8 cellular contexts compared by ENCODE assay signal in genomic region chr2:25558262-25558661, GRCh38.
DNase-seq lines count a peak whose midpoint lies in the region; ATAC-seq and TF ChIP-seq lines count a peak whose summit lies in the region.

No MANE protein-coding gene starts in this region.

- H2AFZ ChIP-seq in fibroblast of lung (ENCODE audit: low read length) = no peak overlapping the region

- H3K27ac ChIP-seq in AG04450 (ENCODE audit: low read depth, low read length) (no peak overlapping the region), fibroblast of lung (ENCODE audit: insufficient read depth, low read length) (no peak overlapping the region)

- no peak overlapping the region for H3K9ac ChIP-seq in fibroblast of lung (ENCODE audit: insufficient read depth, low read length)

- H4K20me1 ChIP-seq in fibroblast of lung (ENCODE audit: control insufficient read depth, extremely low read depth, insufficient read depth, low read length) = no peaks in the 10 kb centered on the region

- H3K4me1 ChIP-seq in fibroblast of lung (ENCODE audit: control insufficient read depth, extremely low read depth, insufficient read depth, low read length) = no peaks in the 10 kb centered on the region

- ATAC-seq in GM18858 (IDR thresholded peaks at IDR 0.05; ENCODE audit: unreplicated experiment) (peak; percentile 76), HG03280 (IDR thresholded peaks at IDR 0.05; ENCODE audit: unreplicated experiment) (peak; percentile 60)

- H3K9me3 ChIP-seq in AG04450 (ENCODE audit: control insufficient read depth, insufficient read depth, low read length) = no peaks in the 10 kb centered on the region
- H3K9me3 ChIP-seq in fibroblast of lung (ENCODE audit: control insufficient read depth, insufficient read depth, low read depth, low read length) = no peaks in the 10 kb centered on the region

- no peaks in the 10 kb centered on the region for H3K36me3 ChIP-seq in fibroblast of lung (ENCODE audit: control insufficient read depth, insufficient read depth, low read length)

- no peaks in the 10 kb centered on the region for H3K27me3 Mint-ChIP-seq in T-helper 2 cell treated with Interferon-gamma antibody and Interleukin-4, amounts not matched to agents 5 μg/mL and 100 μg/mL, for 36 hours (ENCODE audit: low read depth)

- POLR2A ChIA-PET in AG04450 (lab: Yijun Ruan, JAX) = interaction anchor here (0.5 kb wide), 1 partner anchor 729 kb away, joined by 8 read pairs; no protein-coding TSS in a partner anchor

- H3K9me3 Mint-ChIP-seq in T-helper 2 cell treated with Interferon-gamma antibody and Interleukin-4, amounts not matched to agents 5 μg/mL and 100 μg/mL, for 36 hours = peaks cover 5% of the 10 kb centered on the region

- H3K27me3 ChIP-seq in AG04450 (ENCODE audit: control insufficient read depth, insufficient read depth, low read length) = no peaks in the 10 kb centered on the region
- no peaks in the 10 kb centered on the region for H3K27me3 ChIP-seq in fibroblast of lung (ENCODE audit: control insufficient read depth, insufficient read depth, low read length)

- peaks cover 23% of the 10 kb centered on the region for H3K36me3 Mint-ChIP-seq in T-helper 2 cell treated with Interferon-gamma antibody and Interleukin-4, amounts not matched to agents 5 μg/mL and 100 μg/mL, for 36 hours (ENCODE audit: low read depth)

- TF ChIP-seq CTCF in AG04450 (IDR thresholded peaks at IDR 0.05; ENCODE audit: low read depth, low read length) (no peak), fibroblast of lung (conservative IDR thresholded peaks at IDR 0.05 in 1 of 2, IDR thresholded peaks at IDR 0.05 in 1 of 2; ENCODE audit: low read depth in 1 of 2, low read length in 2 of 2) (no peak)

- H3K79me2 ChIP-seq in fibroblast of lung (ENCODE audit: control insufficient read depth, insufficient read depth, low read length) = no peaks in the 10 kb centered on the region

- peaks cover 51% of the 10 kb centered on the region for H3K4me1 Mint-ChIP-seq in T-helper 2 cell treated with Interferon-gamma antibody and Interleukin-4, amounts not matched to agents 5 μg/mL and 100 μg/mL, for 36 hours (ENCODE audit: low read depth)

- H3K27ac Mint-ChIP-seq in T-helper 2 cell treated with Interferon-gamma antibody and Interleukin-4, amounts not matched to agents 5 μg/mL and 100 μg/mL, for 36 hours = peak overlapping the region; percentile 94

- H3K4me3 ChIP-seq in AG04450 (ENCODE audit: low read depth, low read length) (no peak overlapping the region), fibroblast of lung (replicated peaks in 1 of 4; ENCODE audit: control extremely low read depth in 1 of 4, insufficient read depth in 1 of 4, low read depth in 3 of 4, low read length in 4 of 4) (no peak overlapping the region)

- peak overlapping the region; percentile 53 for H3K4me3 Mint-ChIP-seq in T-helper 2 cell treated with Interferon-gamma antibody and Interleukin-4, amounts not matched to agents 5 μg/mL and 100 μg/mL, for 36 hours

- DNase-seq in AG04450 (ENCODE audit: low read depth, low spot score) = peak; percentile 7
- DNase-seq in T-helper 2 cell treated with Interferon-gamma antibody and Interleukin-4, amounts not matched to agents 5 μg/mL and 100 μg/mL, for 36 hours (ENCODE audit: low spot score) = peak; percentile 73
- peak; percentile 22 to 92 for DNase-seq in fibroblast of lung (ENCODE audit: low read depth in 2 of 2)
- peak; percentile 46 for DNase-seq in stimulated activated CD8-positive, alpha-beta memory T cell treated with anti-CD3 and anti-CD28 coated beads, Interleukin-4, amount 100 ng/mL, for 48 hours
- DNase-seq in effector CD4-positive, alpha-beta T cell = no peak
- DNase-seq in cerebellar cortex (ENCODE audit: low spot score) = no peak

- H3K4me2 ChIP-seq in fibroblast of lung (ENCODE audit: extremely low read depth, insufficient read depth, low read length) = no peak overlapping the region

- CTCF ChIA-PET in AG04450 (lab: Charles Lee) = interaction anchor here (1.1 to 3.2 kb wide), 2 partner anchors 9 to 196 kb away, joined by 3 to 10 read pairs; no protein-coding TSS in a partner anchor

Comparison
In these comparisons a context has a peak if more than half of its experiments do, and no peak if none do; other contexts are left out.
1. DNase-seq: peak in AG04450 (single experiment), T-helper 2 cell treated with Interferon-gamma antibody and Interleukin-4, amounts not matched to agents 5 μg/mL and 100 μg/mL, for 36 hours (single experiment), fibroblast of lung (2 of 2) and stimulated activated CD8-positive, alpha-beta memory T cell treated with anti-CD3 and anti-CD28 coated beads, Interleukin-4, amount 100 ng/mL, for 48 hours (single experiment); none in effector CD4-positive, alpha-beta T cell (single experiment) and cerebellar cortex (single experiment).